In the genomic region with DNA sequence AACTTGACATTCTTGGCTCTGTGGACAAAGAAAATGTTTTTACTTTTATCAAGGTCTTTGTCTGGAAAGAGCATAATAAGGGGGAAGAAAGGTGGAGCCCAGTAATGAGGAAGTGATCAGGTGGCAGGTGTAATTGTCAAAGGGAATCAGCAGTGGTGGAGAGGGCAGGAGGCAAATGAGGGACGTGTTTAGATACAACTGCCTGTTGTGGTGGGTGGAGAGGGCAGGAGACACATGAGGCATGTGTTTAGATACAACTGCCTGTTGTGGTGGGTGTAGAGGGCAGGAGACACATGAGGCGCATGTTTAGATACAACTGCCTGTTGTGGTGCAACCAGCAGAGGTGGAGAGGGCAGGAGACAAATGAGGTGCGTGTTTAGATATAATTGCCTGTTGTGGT, we compare ENCODE assay signal across 23 cellular contexts.
"Had no signal": no experiment of that assay in that cellular context is flagged by ENCODE, and none has a peak within 500 bp of the region (broad histone marks: within the 10 kb centered on the region; RNA-seq: fewer than 3 reads in every experiment).

No MANE protein-coding gene starts in this region.

- H3K27ac Mint-ChIP-seq: activated B cell treated with CpG ODN at 0.5 μM for 24 hours; activated CD4-positive, alpha-beta T cell treated with anti-CD3 and anti-CD28 coated beads for 36 hours; activated naive CD4-positive, alpha-beta T cell treated with anti-CD3 and anti-CD28 coated beads, Interleukin-2, amount 10 ng/mL, durations not matched to agents 7 days and 5 days; activated T-cell treated with anti-CD3 and anti-CD28 coated beads, Interleukin-2, amount 50 U/mL, for 72 hours; natural killer cell treated with Interleukin-12 subunit alpha and Interleukin-12 subunit beta and Interleukin-15 and Interleukin-18, amount 100 ng/mL, for 72 hours; progenitor cell of endocrine pancreas had no signal

- FAIRE-seq: bronchial epithelial cell, endothelial cell of umbilical vein, islet of Langerhans had no signal

- H3K4me1 ChIP-seq: gastrocnemius medialis had no signal

- H3K4me3 ChIP-seq: gastrocnemius medialis had no signal

- H3K4me3 Mint-ChIP-seq: activated B cell treated with CpG ODN at 0.5 μM for 24 hours; activated CD4-positive, alpha-beta T cell treated with anti-CD3 and anti-CD28 coated beads for 36 hours; activated naive CD4-positive, alpha-beta T cell treated with anti-CD3 and anti-CD28 coated beads, Interleukin-2, amount 10 ng/mL, durations not matched to agents 7 days and 5 days; activated T-cell treated with anti-CD3 and anti-CD28 coated beads, Interleukin-2, amount 50 U/mL, for 72 hours; natural killer cell treated with Interleukin-12 subunit alpha and Interleukin-12 subunit beta and Interleukin-15 and Interleukin-18, amount 100 ng/mL, for 72 hours had no signal

- H3K4me1 Mint-ChIP-seq: activated B cell treated with CpG ODN at 0.5 μM for 24 hours; activated CD4-positive, alpha-beta T cell treated with anti-CD3 and anti-CD28 coated beads for 36 hours; activated naive CD4-positive, alpha-beta T cell treated with anti-CD3 and anti-CD28 coated beads, Interleukin-2, amount 10 ng/mL, durations not matched to agents 7 days and 5 days had no signal

- H3K27ac ChIP-seq: gastrocnemius medialis had no signal

- H3K27me3 Mint-ChIP-seq: activated B cell treated with CpG ODN at 0.5 μM for 24 hours; activated naive CD4-positive, alpha-beta T cell treated with anti-CD3 and anti-CD28 coated beads, Interleukin-2, amount 10 ng/mL, durations not matched to agents 7 days and 5 days; progenitor cell of endocrine pancreas had no signal

- H3K9me3 ChIP-seq: gastrocnemius medialis had no signal

- ATAC-seq: activated CD4-positive, alpha-beta T cell treated with anti-CD3 and anti-CD28 coated beads for 36 hours; activated T-cell treated with anti-CD3 and anti-CD28 coated beads, Interleukin-2, amount 50 U/mL, for 72 hours; esophagus mucosa; gastrocnemius medialis; natural killer cell treated with Interleukin-12 subunit alpha and Interleukin-12 subunit beta and Interleukin-15 and Interleukin-18, amount 100 ng/mL, for 72 hours; stimulated activated naive CD8-positive, alpha-beta T cell treated with anti-CD3 and anti-CD28 coated beads, Interleukin-15, Interleukin-2, amounts not matched to agents 100 U/mL and 50 U/mL, for 24 hours had no signal

- H3K9me3 Mint-ChIP-seq: activated naive CD4-positive, alpha-beta T cell treated with anti-CD3 and anti-CD28 coated beads, Interleukin-2, amount 10 ng/mL, durations not matched to agents 7 days and 5 days; activated T-cell treated with anti-CD3 and anti-CD28 coated beads, Interleukin-2, amount 50 U/mL, for 72 hours had no signal

- H3K36me3 ChIP-seq: gastrocnemius medialis had no signal

- DNase-seq: activated B cell treated with CpG ODN at 0.5 μM for 24 hours; activated CD4-positive, alpha-beta T cell treated with anti-CD3 and anti-CD28 coated beads for 36 hours; activated CD4-positive, alpha-beta T cell treated with anti-CD3 and anti-CD28 coated beads, Interleukin-2, amount 50 U/mL, for 4 hours; activated effector memory CD4-positive, alpha-beta T cell treated with anti-CD3 and anti-CD28 coated beads, Interleukin-2, amount 50 U/mL, for 16 hours; activated naive CD4-positive, alpha-beta T cell treated with anti-CD3 and anti-CD28 coated beads, Interleukin-2, amount 10 ng/mL, durations not matched to agents 7 days and 5 days; activated T-cell treated with anti-CD3 and anti-CD28 coated beads, Interleukin-2, amount 50 U/mL, for 72 hours; amygdala; dermis blood vessel endothelial cell; effector memory CD4-positive, alpha-beta T cell; gastrocnemius medialis; hypothalamus; retina; stimulated activated CD4-positive, alpha-beta T cell treated with anti-CD3 and anti-CD28 coated beads, Interleukin-12 subunit alpha, Interleukin-12 subunit beta, amount 100 ng/mL, for 4 hours; stimulated activated CD4-positive, alpha-beta T cell treated with anti-CD3 and anti-CD28 coated beads, Interleukin-4, amount 100 ng/mL, for 4 hours; stimulated activated naive CD8-positive, alpha-beta T cell treated with anti-CD3 and anti-CD28 coated beads, Interleukin-15, Interleukin-2, amounts not matched to agents 100 U/mL and 50 U/mL, for 24 hours; T-helper 1 cell; T-helper 9 cell had no signal

- H3K27me3 ChIP-seq: gastrocnemius medialis had no signal

- H3K36me3 Mint-ChIP-seq: activated naive CD4-positive, alpha-beta T cell treated with anti-CD3 and anti-CD28 coated beads, Interleukin-2, amount 10 ng/mL, durations not matched to agents 7 days and 5 days; natural killer cell treated with Interleukin-12 subunit alpha and Interleukin-12 subunit beta and Interleukin-15 and Interleukin-18, amount 100 ng/mL, for 72 hours had no signal
